24 cellular contexts compared by ENCODE assay signal in the genomic region with DNA sequence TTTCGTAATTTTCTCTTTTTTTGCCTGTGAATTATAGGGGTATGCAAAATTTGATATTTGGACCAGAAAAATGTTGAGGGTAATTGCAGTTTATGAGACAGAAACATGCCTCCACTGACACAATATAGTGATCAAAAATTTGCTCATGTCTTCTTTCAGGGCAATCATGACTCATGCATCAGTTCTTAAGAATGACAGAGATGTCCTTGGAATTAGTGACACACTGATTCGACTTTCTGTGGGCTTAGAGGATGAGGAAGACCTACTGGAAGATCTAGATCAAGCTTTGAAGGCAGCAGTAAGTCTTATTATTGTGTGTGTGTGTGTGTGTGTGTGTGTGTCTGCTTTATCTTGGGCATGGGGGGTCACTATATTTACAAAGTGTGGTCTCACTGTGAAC. TPM values are rescaled to one million over a fixed set of nuclear protein-coding genes. Genes with fewer than 3 reads are reported as not detected.
DNase-seq lines count a peak whose midpoint lies in the region; ATAC-seq, FAIRE-seq and TF ChIP-seq lines count a peak whose summit lies in the region.
"Had no signal": no experiment of that assay in that cellular context is flagged by ENCODE, and none has a peak within 500 bp of the region (broad histone marks: within the 10 kb centered on the region; RNA-seq: fewer than 3 reads in every experiment).

No MANE protein-coding gene starts in this region.

- H3K4me3 ChIP-seq in A673 (ENCODE audit: low read depth, low read length, poor library complexity, severe bottlenecking) (no peak overlapping the region), fibroblast of mammary gland (ENCODE audit: control insufficient read depth, low read depth, low read length) (no peak overlapping the region)
- H3K4me3 ChIP-seq: BLaER1, colonic mucosa, heart right ventricle, prostate gland, stomach had no signal

- H3K27ac ChIP-seq in A673 (ENCODE audit: low read depth, low read length, poor library complexity, severe bottlenecking): no peak overlapping the region
- H3K27ac ChIP-seq: BLaER1, colonic mucosa, heart right ventricle, prostate gland, stomach had no signal

- no peaks in the 10 kb centered on the region for H3K9me3 Mint-ChIP-seq in T-helper 1 cell treated with Interleukin-12 subunit alpha and Interleukin-12 subunit beta and Interleukin-4 antibody, amounts not matched to agents 30 μg/mL and 1 μg/mL, for 36 hours
- H3K9me3 Mint-ChIP-seq: activated CD4-positive, alpha-beta T cell treated with anti-CD3 and anti-CD28 coated beads, Interleukin-2, amount 10 ng/mL, durations not matched to agents 7 days and 5 days; endodermal cell; IgD-negative memory B cell; type B pancreatic cell had no signal

- DNase-seq in T-helper 1 cell (no peak), A673 (ENCODE audit: low spot score) (peak; percentile 49), RKO (ENCODE audit: low spot score) (peak; percentile 43), fibroblast of mammary gland (ENCODE audit: low read depth) (peak; percentile 12), RCC 7860 (ENCODE audit: low spot score) (no peak)
- DNase-seq: 8988T; activated CD4-positive, alpha-beta T cell treated with anti-CD3 and anti-CD28 coated beads, Interleukin-2, amount 10 ng/mL, durations not matched to agents 7 days and 5 days; colonic mucosa; endodermal cell; GDM1; heart right ventricle; NCI-H2171; NCI-H526 treated with DMSO at 0.1 percent for 48 hours; small intestine; stimulated activated CD4-positive, alpha-beta T cell treated with anti-CD3 and anti-CD28 coated beads, Interleukin-4, amount 100 ng/mL, for 1 hour; stomach had no signal

- peaks cover 25% of the 10 kb centered on the region for H3K4me1 ChIP-seq in A673 (ENCODE audit: insufficient read depth, low read length, poor library complexity, severe bottlenecking)
- H3K4me1 ChIP-seq: BLaER1, prostate gland had no signal

- no peak for ATAC-seq in GM18520 (IDR thresholded peaks at IDR 0.05; ENCODE audit: unreplicated experiment)
- no peak for ATAC-seq in GM18867 (IDR thresholded peaks at IDR 0.05; ENCODE audit: unreplicated experiment)
- ATAC-seq: heart right ventricle had no signal

- no peak overlapping the region for H3K4me3 Mint-ChIP-seq in T-helper 1 cell treated with Interleukin-12 subunit alpha and Interleukin-12 subunit beta and Interleukin-4 antibody, amounts not matched to agents 30 μg/mL and 1 μg/mL, for 36 hours
- H3K4me3 Mint-ChIP-seq: activated CD4-positive, alpha-beta T cell treated with anti-CD3 and anti-CD28 coated beads, Interleukin-2, amount 10 ng/mL, durations not matched to agents 7 days and 5 days; endodermal cell; IgD-negative memory B cell; type B pancreatic cell had no signal

- POLR2A ChIA-PET in A673 (lab: Charles Lee; ENCODE audit: low non-redundant PET): no interaction called here

- FAIRE-seq in RCC 7860 (lab: Jason Lieb, UNC): no peak
- FAIRE-seq: D721Med had no signal

- no peaks in the 10 kb centered on the region for H3K9me3 ChIP-seq in A673 (ENCODE audit: low read depth, low read length, poor library complexity, severe bottlenecking)
- H3K9me3 ChIP-seq: BLaER1, colonic mucosa, heart right ventricle, prostate gland, stomach had no signal

- peaks cover 41% of the 10 kb centered on the region for H3K36me3 ChIP-seq in A673 (ENCODE audit: insufficient read depth, low read length, poor library complexity, severe bottlenecking)
- H3K36me3 ChIP-seq: colonic mucosa had no signal

- peaks cover 10% of the 10 kb centered on the region for H3K36me3 Mint-ChIP-seq in T-helper 1 cell treated with Interleukin-12 subunit alpha and Interleukin-12 subunit beta and Interleukin-4 antibody, amounts not matched to agents 30 μg/mL and 1 μg/mL, for 36 hours (ENCODE audit: low read depth)

- intact Hi-C loops in A673 (cut with micrococcal nuclease; ENCODE audit: unreplicated experiment): loop anchor here (5.0 to 10.0 kb wide), 2 partner anchors 69 to 606 kb away; a partner anchor contains a TSS

- H3K27me3 ChIP-seq in A673 (replicated peaks; ENCODE audit: insufficient read depth, low read depth, low read length, poor library complexity): no peaks in the 10 kb centered on the region
- H3K27me3 ChIP-seq: BLaER1, colonic mucosa, heart right ventricle, stomach had no signal

- no TSS peak for BruUV-seq in A673 (replicated peaks; lab: Mats Ljungman, UMichigan)

- H3K4me1 Mint-ChIP-seq in T-helper 1 cell treated with Interleukin-12 subunit alpha and Interleukin-12 subunit beta and Interleukin-4 antibody, amounts not matched to agents 30 μg/mL and 1 μg/mL, for 36 hours (ENCODE audit: low read depth): peaks cover 2% of the 10 kb centered on the region
- H3K4me1 Mint-ChIP-seq: activated CD4-positive, alpha-beta T cell treated with anti-CD3 and anti-CD28 coated beads, Interleukin-2, amount 10 ng/mL, durations not matched to agents 7 days and 5 days; IgD-negative memory B cell had no signal

- H3K27me3 Mint-ChIP-seq in T-helper 1 cell treated with Interleukin-12 subunit alpha and Interleukin-12 subunit beta and Interleukin-4 antibody, amounts not matched to agents 30 μg/mL and 1 μg/mL, for 36 hours (ENCODE audit: low read depth): no peaks in the 10 kb centered on the region
- H3K27me3 Mint-ChIP-seq: activated CD4-positive, alpha-beta T cell treated with anti-CD3 and anti-CD28 coated beads, Interleukin-2, amount 10 ng/mL, durations not matched to agents 7 days and 5 days; IgD-negative memory B cell; type B pancreatic cell had no signal

- peak overlapping the region; percentile 11 for H3K27ac Mint-ChIP-seq in T-helper 1 cell treated with Interleukin-12 subunit alpha and Interleukin-12 subunit beta and Interleukin-4 antibody, amounts not matched to agents 30 μg/mL and 1 μg/mL, for 36 hours
- H3K27ac Mint-ChIP-seq: activated CD4-positive, alpha-beta T cell treated with anti-CD3 and anti-CD28 coated beads, Interleukin-2, amount 10 ng/mL, durations not matched to agents 7 days and 5 days; endodermal cell; IgD-negative memory B cell; type B pancreatic cell had no signal

- no peak for TF ChIP-seq CTCF in A673 (conservative IDR thresholded peaks at IDR 0.05; ENCODE audit: low read depth, low read length)
- no peak for TF ChIP-seq CTCF in fibroblast of mammary gland (conservative IDR thresholded peaks at IDR 0.05; ENCODE audit: control insufficient read depth, insufficient read depth, low read depth, low read length)

- CTCF ChIA-PET in A673 (lab: Charles Lee): no interaction called here

RNA-seq across cellular contexts. Expression of a gene that starts 27.5 kb away (rescaled TPM):
- total RNA-seq in A673 (2021): 23.5 and 32.6 TPM in 2 replicates

Comparison
In these comparisons a context has a peak if more than half of its experiments do, and no peak if none do; other contexts are left out.
1. DNase-seq: peak in A673 (single experiment), RKO (single experiment) and fibroblast of mammary gland (single experiment); none in T-helper 1 cell (0 of 5) and RCC 7860 (single experiment).